In genomic region chr5:7310656-7311055, GRCh38 we compare ENCODE assay signal across 7 cellular contexts.
DNase-seq lines count a peak whose midpoint lies in the region; ATAC-seq, FAIRE-seq and TF ChIP-seq lines count a peak whose summit lies in the region.
"Not testable (repeated sequence)": the region's sequence is repeated elsewhere in the genome, so short reads cannot be mapped to it uniquely, and the experiment has no call there.

No MANE protein-coding gene starts in this region.

- not testable (repeated sequence) for BruUV-seq in K562 (replicated peaks; lab: Mats Ljungman, UMichigan)

- H3K4me3 ChIP-seq in GM23338; MM.1S (ENCODE audit: low read length); adipocyte (ENCODE audit: low read length); K562: not testable (repeated sequence)

- H3K4me1 Mint-ChIP-seq in GM23338 = peaks cover 29% of the 10 kb centered on the region

- not testable (repeated sequence) for H3K9ac ChIP-seq in MM.1S (ENCODE audit: low read length); adipocyte (ENCODE audit: low read length); K562 (ENCODE audit: insufficient read depth in 1 of 2, low read depth in 2 of 2, low read length in 2 of 2)

- not testable (repeated sequence) for H3K27me3 ChIP-seq in GM23338 (ENCODE audit: insufficient read depth); MM.1S (replicated peaks; ENCODE audit: insufficient read depth, low read length); adipocyte (replicated peaks; ENCODE audit: control insufficient read depth, insufficient read depth, low read length); K562 (ENCODE audit: control insufficient read depth in 2 of 2, insufficient read depth in 2 of 2, low read length in 2 of 2); foreskin keratinocyte

- ATAC-seq in GM23338, K562: not testable (repeated sequence)
- peak; percentile 65 for ATAC-seq in foreskin keratinocyte

- H2AFZ ChIP-seq in GM23338; MM.1S (ENCODE audit: low read length); K562 (ENCODE audit: low read depth, low read length): not testable (repeated sequence)

- H3K27me3 Mint-ChIP-seq in GM23338 (ENCODE audit: insufficient read depth, low read depth, poor library complexity) = not testable (repeated sequence)

- not testable (repeated sequence) for H3K9me2 ChIP-seq in GM23338 (ENCODE audit: insufficient read depth); MM.1S (replicated peaks; ENCODE audit: insufficient read depth, low read length)

- in situ Hi-C loops in K562 (cut with MboI) = not testable (repeated sequence)

- H3F3A ChIP-seq in GM23338 (replicated peaks; ENCODE audit: low read depth); MM.1S (ENCODE audit: insufficient read depth, low read length): not testable (repeated sequence)

- CTCF ChIA-PET in K562 (lab: Yijun Ruan, JAX; ENCODE audit: low intra/inter-chr PET ratio) = not testable (repeated sequence)

- POLR2A ChIA-PET in K562 (lab: Yijun Ruan, JAX) = not testable (repeated sequence)

- intact Hi-C loops in K562 (cut with micrococcal nuclease) = not testable (repeated sequence)

- not testable (repeated sequence) for H3K4me3 Mint-ChIP-seq in GM23338

- H3K9me1 ChIP-seq in K562 (ENCODE audit: control insufficient read depth, insufficient read depth, low read length) = not testable (repeated sequence)

- H3K4me2 ChIP-seq in GM23338; MM.1S (ENCODE audit: low read depth, low read length); K562 (ENCODE audit: insufficient read depth, low read length): not testable (repeated sequence)

- TF ChIP-seq EP300 in K562 (IDR thresholded peaks at IDR 0.05; ENCODE audit: low read length) = not testable (repeated sequence)

- H3K4me1 ChIP-seq in GM23338 (ENCODE audit: insufficient read depth) (peaks cover 24% of the 10 kb centered on the region), MM.1S (ENCODE audit: low read length) (peaks cover 20% of the 10 kb centered on the region)
- not testable (repeated sequence) for H3K4me1 ChIP-seq in adipocyte (ENCODE audit: control insufficient read depth, insufficient read depth, low read length); K562 (replicated peaks in 1 of 2; ENCODE audit: control insufficient read depth in 2 of 2, insufficient read depth in 2 of 2, low read length in 2 of 2); foreskin keratinocyte

- DNase-seq in GM23338 (ENCODE audit: low spot score); K562 (ENCODE audit: extremely low read depth in 1 of 4, low spot score in 3 of 4); foreskin keratinocyte: not testable (repeated sequence)
- DNase-seq in MM.1S = peak; percentile 23
- DNase-seq in RPMI7951 (ENCODE audit: low read depth) = peak; percentile 21
- DNase-seq in adipocyte (ENCODE audit: low read depth) = peak; percentile 18
- DNase-seq in epithelial cell of prostate (ENCODE audit: low read depth, low spot score) = peak; percentile 34

- WGBS in K562 (ENCODE audit: insufficient coverage, low coverage, missing lambda C conversion rate) = 4% methylated on average over 4 of the region's 4 CpGs

- H4K20me1 ChIP-seq in GM23338 (replicated peaks; ENCODE audit: insufficient read depth); MM.1S (ENCODE audit: insufficient read depth, low read length); K562 (replicated peaks; ENCODE audit: control insufficient read depth, insufficient read depth, low read length): not testable (repeated sequence)

- H3K27ac Mint-ChIP-seq in GM23338 = not testable (repeated sequence)

- not testable (repeated sequence) for TF ChIP-seq POLR2A in K562 (conservative IDR thresholded peaks at IDR 0.05)

- H3K9me3 ChIP-seq in MM.1S (replicated peaks; ENCODE audit: insufficient read depth, low read length); adipocyte (ENCODE audit: control insufficient read depth, low read length); K562 (replicated peaks; ENCODE audit: control insufficient read depth, insufficient read depth, low read depth, low read length): not testable (repeated sequence)

- not testable (repeated sequence) for H3K79me2 ChIP-seq in GM23338 (replicated peaks; ENCODE audit: insufficient read depth); MM.1S (ENCODE audit: low read length); K562 (ENCODE audit: control insufficient read depth, insufficient read depth, low read length)

- not testable (repeated sequence) for TF ChIP-seq CTCF in GM23338 (conservative IDR thresholded peaks at IDR 0.05; ENCODE audit: low read depth in 2 of 2); MM.1S (IDR thresholded peaks at IDR 0.05; ENCODE audit: low read length); K562 (IDR thresholded peaks at IDR 0.05 in 2 of 3, conservative IDR thresholded peaks at IDR 0.05 in 1 of 3; ENCODE audit: insufficient read depth in 2 of 3, low read depth in 1 of 3, low read length in 3 of 3); foreskin keratinocyte (conservative IDR thresholded peaks at IDR 0.05)

- not testable (repeated sequence) for TF ChIP-seq RAD21 in K562 (CRISPR knock-in tag; conservative IDR thresholded peaks at IDR 0.05 in 1 of 2, IDR thresholded peaks at IDR 0.05 in 1 of 2)

- not testable (repeated sequence) for FAIRE-seq in K562 (lab: Jason Lieb, UNC)

- peak overlapping the region; percentile 96; the same call in 1 of the 2 replicates for H3K27ac ChIP-seq in GM23338 (ENCODE audit: low read depth)
- not testable (repeated sequence) for H3K27ac ChIP-seq in MM.1S (ENCODE audit: low read length); K562 (ENCODE audit: extremely low read depth, low read depth, low read length); epithelial cell of prostate; foreskin keratinocyte

- H3K36me3 ChIP-seq in GM23338 (ENCODE audit: insufficient read depth); MM.1S (replicated peaks; ENCODE audit: insufficient read depth, low read length); adipocyte (ENCODE audit: control insufficient read depth, insufficient read depth, low read length, severe bottlenecking); K562 (ENCODE audit: control insufficient read depth, insufficient read depth, low read length): not testable (repeated sequence)

- not testable (repeated sequence) for H3K9me3 Mint-ChIP-seq in GM23338

- not testable (repeated sequence) for H3K36me3 Mint-ChIP-seq in GM23338 (ENCODE audit: low read depth)

TF ChIP-seq in K562, 482 proteins besides CTCF, POLR2A, EP300 and RAD21:
- 0 out of 2 replicates have a peak, but pooled peaks have one; percentile 17 for TF ChIP-seq MAFG (tag; conservative IDR thresholded peaks at IDR 0.05)
